15 cellular contexts compared by ENCODE assay signal in the genomic region with DNA sequence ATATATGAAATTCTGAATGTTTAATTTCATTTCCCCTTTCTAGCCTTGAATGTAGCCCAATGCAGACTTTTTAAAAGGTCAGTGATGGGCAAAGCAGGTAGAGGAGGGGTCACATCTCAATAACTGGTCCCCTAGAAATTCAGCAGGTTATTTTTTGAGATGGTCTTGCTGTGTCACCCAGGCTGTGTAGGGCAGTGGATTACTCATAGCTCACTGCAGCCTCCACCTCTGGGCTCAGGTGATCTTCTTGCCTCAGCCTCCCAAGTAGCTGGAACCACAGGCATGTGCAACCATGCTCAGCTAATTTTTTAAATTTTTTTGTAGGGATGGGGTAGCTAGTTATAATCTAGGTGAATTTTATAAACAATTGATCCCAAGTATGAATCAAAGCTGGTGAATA. TPM values are rescaled to one million over a fixed set of nuclear protein-coding genes. Genes with fewer than 3 reads are reported as not detected.
DNase-seq lines count a peak whose midpoint lies in the region; ATAC-seq and TF ChIP-seq lines count a peak whose summit lies in the region.
"Had no signal": no experiment of that assay in that cellular context is flagged by ENCODE, and none has a peak within 500 bp of the region (broad histone marks: within the 10 kb centered on the region; RNA-seq: fewer than 3 reads in every experiment).

No MANE protein-coding gene starts in this region.

- no peak overlapping the region for H2AFZ ChIP-seq in OCI-LY7 (ENCODE audit: low read length)

- no peak for TF ChIP-seq POLR2A in gastrocnemius medialis (IDR thresholded peaks at IDR 0.05)

- H3K36me3 ChIP-seq in OCI-LY7 (ENCODE audit: insufficient read depth, low read length), result peaks cover 92% of the 10 kb centered on the region
- peaks cover 14 to 83% of the 10 kb centered on the region in 2 donors for H3K36me3 ChIP-seq in gastrocnemius medialis

- H4K20me1 ChIP-seq in OCI-LY7 (ENCODE audit: insufficient read depth, low read length), result no peaks in the 10 kb centered on the region

- no peak for DNase-seq in OCI-LY7 (ENCODE audit: low spot score)
- no peak for DNase-seq in activated B cell treated with CpG ODN at 0.5 μM for 24 hours
- DNase-seq in foreskin keratinocyte, result peak in 1 of 2 donors; percentile 26
- peak; percentile 3 for DNase-seq in stimulated activated CD8-positive, alpha-beta memory T cell treated with anti-CD3 and anti-CD28 coated beads, Interleukin-4, amount 100 ng/mL, for 48 hours
- no peak for DNase-seq in gastrocnemius medialis
- DNase-seq in RKO (ENCODE audit: low spot score), result no peak
- DNase-seq in occipital lobe (lab: John Stamatoyannopoulos, UW), result no peak
- DNase-seq: ACHN; CD4-positive, CD25-positive, alpha-beta regulatory T cell; Kasumi-1; NCI-H1930; NCI-H446 treated with DMSO at 0.1 percent for 48 hours; NK-92 treated with Interleukin-12 subunit alpha and Interleukin-12 subunit beta, amount 100 ng/mL, for 24 hours; OCI-M1 had no signal

- H3K27me3 ChIP-seq in foreskin keratinocyte, result no peaks in the 10 kb centered on the region
- H3K27me3 ChIP-seq in gastrocnemius medialis, result no peaks in the 10 kb centered on the region
- H3K27me3 ChIP-seq: SJSA1 had no signal

- intact Hi-C loops in OCI-LY7 (cut with micrococcal nuclease; ENCODE audit: unreplicated experiment) (no loop called here), activated B cell treated with CpG ODN at 0.5 μM for 24 hours (cut with micrococcal nuclease) (loop anchor here (5.0 kb wide), 1 partner anchor 54 kb away; no protein-coding TSS in a partner anchor), gastrocnemius medialis (cut with DNase I; ENCODE audit: low total_unique reads) (no loop called here)

- H3K4me1 ChIP-seq in OCI-LY7 (ENCODE audit: insufficient read depth, low read length, poor library complexity, severe bottlenecking) (peaks cover 42% of the 10 kb centered on the region), foreskin keratinocyte (no peaks in the 10 kb centered on the region), gastrocnemius medialis (peaks cover 2 to 11% of the 10 kb centered on the region in 2 donors)

- ATAC-seq in activated B cell treated with CpG ODN at 0.5 μM for 24 hours (ENCODE audit: low read depth) (no peak), foreskin keratinocyte (peak; percentile 50), gastrocnemius medialis (no peak)

- H3K27ac Mint-ChIP-seq in activated B cell treated with CpG ODN at 0.5 μM for 24 hours, result peak overlapping the region; percentile 18

- H3K36me3 Mint-ChIP-seq in activated B cell treated with CpG ODN at 0.5 μM for 24 hours (ENCODE audit: low read depth), result peaks cover 91% of the 10 kb centered on the region

- BruUV-seq in OCI-LY7 (replicated peaks; lab: Mats Ljungman, UMichigan), result no TSS peak

- CTCF ChIA-PET in OCI-LY7 (lab: Charles Lee; ENCODE audit: unreplicated experiment) (no interaction called here), activated B cell treated with CpG ODN at 0.5 μM for 24 hours (lab: Charles Lee) (interaction anchor here (0.6 kb wide), 1 partner anchor 35 kb away, joined by 3 read pairs; no protein-coding TSS in a partner anchor)

- no peak overlapping the region for H3K4me3 Mint-ChIP-seq in activated B cell treated with CpG ODN at 0.5 μM for 24 hours
- H3K4me3 Mint-ChIP-seq: CD4-positive, CD25-positive, alpha-beta regulatory T cell had no signal

- no peaks in the 10 kb centered on the region for H3K79me2 ChIP-seq in OCI-LY7 (ENCODE audit: insufficient read depth, low read depth, low read length)

- H3K27ac ChIP-seq in OCI-LY7 (ENCODE audit: low read depth, low read length, poor library complexity, severe bottlenecking), result peak overlapping the region; percentile 6
- H3K27ac ChIP-seq in foreskin keratinocyte, result no peak overlapping the region
- peak overlapping the region in 1 of 4 donors; percentile 1 for H3K27ac ChIP-seq in gastrocnemius medialis
- H3K27ac ChIP-seq: SJSA1 had no signal

- peaks cover 10% of the 10 kb centered on the region for H3K4me1 Mint-ChIP-seq in activated B cell treated with CpG ODN at 0.5 μM for 24 hours

- no peaks in the 10 kb centered on the region for H3K27me3 Mint-ChIP-seq in activated B cell treated with CpG ODN at 0.5 μM for 24 hours
- H3K27me3 Mint-ChIP-seq: CD4-positive, CD25-positive, alpha-beta regulatory T cell had no signal

- in situ Hi-C loops in gastrocnemius medialis (cut with MboI; ENCODE audit: low sequenced_read_pairs in 4 of 4), result no loop called here

- H3K9me3 Mint-ChIP-seq in activated B cell treated with CpG ODN at 0.5 μM for 24 hours, result no peaks in the 10 kb centered on the region
- H3K9me3 Mint-ChIP-seq: CD4-positive, CD25-positive, alpha-beta regulatory T cell had no signal

- POLR2A ChIA-PET in OCI-LY7 (lab: Charles Lee) (interaction anchor here (0.7 to 2.9 kb wide), 3 partner anchors 10 to 26 kb away, joined by 3 to 10 read pairs (median 4); no protein-coding TSS in a partner anchor), activated B cell treated with CpG ODN at 0.5 μM for 24 hours (lab: Charles Lee) (no interaction called here)

- TF ChIP-seq CTCF in OCI-LY7 (conservative IDR thresholded peaks at IDR 0.05; ENCODE audit: low read length) (no peak), activated B cell treated with CpG ODN at 0.5 μM for 24 hours (IDR thresholded peaks at IDR 0.05) (no peak), foreskin keratinocyte (conservative IDR thresholded peaks at IDR 0.05) (no peak), gastrocnemius medialis (IDR thresholded peaks at IDR 0.05 in 4 of 5, conservative IDR thresholded peaks at IDR 0.05 in 1 of 5) (no peak)

- no peaks in the 10 kb centered on the region for H3K9me3 ChIP-seq in OCI-LY7 (ENCODE audit: low read length)
- no peaks in the 10 kb centered on the region for H3K9me3 ChIP-seq in gastrocnemius medialis
- H3K9me3 ChIP-seq: SJSA1 had no signal

- no peak overlapping the region for H3K4me2 ChIP-seq in OCI-LY7 (ENCODE audit: low read length)

- H3K9me2 ChIP-seq in OCI-LY7 (ENCODE audit: insufficient read depth, low read length), result no peaks in the 10 kb centered on the region

- no peak overlapping the region for H3K4me3 ChIP-seq in OCI-LY7 (ENCODE audit: low read depth, low read length, poor library complexity, severe bottlenecking)
- no peak overlapping the region for H3K4me3 ChIP-seq in gastrocnemius medialis
- H3K4me3 ChIP-seq: SJSA1 had no signal

RNA-seq across cellular contexts. Expression of gene IAH1, which starts 8.8 kb away (rescaled TPM):
- 0.66 and 0.98 TPM in 2 replicates for total RNA-seq in OCI-LY7 (2014; rRNA removed; shearing (Covaris generic))
- total RNA-seq in OCI-LY7 (2022) (3.8 and 7.0 TPM in 2 replicates), activated B cell treated with CpG ODN at 0.5 μM for 24 hours (47.1 and 49.0 TPM in 2 replicates), foreskin keratinocyte (62.0 and 71.7 TPM in 2 replicates), gastrocnemius medialis (10 to 100 TPM; 15.8 to 45.9 (median 38.6) TPM), occipital lobe (78.1 TPM)
- 78.7 and 80.7 TPM in 2 replicates for polyA plus RNA-seq in foreskin keratinocyte

RNA-seq across cellular contexts. Expression of gene CPSF3, which starts 59.7 kb away (rescaled TPM):
- total RNA-seq in OCI-LY7 (2014; rRNA removed; shearing (Covaris generic)), result 52.0 and 54.5 TPM in 2 replicates
- total RNA-seq in OCI-LY7 (2022) (88.3 and 95.2 TPM in 2 replicates), activated B cell treated with CpG ODN at 0.5 μM for 24 hours (44.0 and 44.6 TPM in 2 replicates), foreskin keratinocyte (59.3 and 60.7 TPM in 2 replicates), gastrocnemius medialis (10 to 100 TPM; 20.9 to 51.8 (median 24.1) TPM), occipital lobe (34.6 TPM)
- polyA plus RNA-seq in foreskin keratinocyte, result 34.9 and 38.9 TPM in 2 replicates

RNA-seq across cellular contexts. Expression of gene ITGB1BP1, which starts 59.8 kb away (rescaled TPM):
- 51.9 and 54.0 TPM in 2 replicates for total RNA-seq in OCI-LY7 (2014; rRNA removed; shearing (Covaris generic))
- total RNA-seq in OCI-LY7 (2022), result 102 and 105 TPM in 2 replicates
- total RNA-seq in activated B cell treated with CpG ODN at 0.5 μM for 24 hours, result 39.6 and 40.5 TPM in 2 replicates
- total RNA-seq in foreskin keratinocyte, result 75.7 and 90.2 TPM in 2 replicates
- polyA plus RNA-seq in foreskin keratinocyte, result 154 and 195 TPM in 2 replicates
- total RNA-seq in gastrocnemius medialis, result 10 to 100 TPM; 21.4 to 28.0 (median 26.4) TPM
- total RNA-seq in occipital lobe, result 60.7 TPM
